8 cellular contexts compared by ENCODE assay signal in genomic region chrX:154412468-154412867, GRCh38. TPM values are rescaled to one million over a fixed set of nuclear protein-coding genes. Genes with fewer than 3 reads are reported as not detected.
DNase-seq lines count a peak whose midpoint lies in the region; ATAC-seq and TF ChIP-seq lines count a peak whose summit lies in the region.

No MANE protein-coding gene starts in this region.

- peaks cover 24% of the 10 kb centered on the region for H3K79me2 ChIP-seq in PC-3 (ENCODE audit: low read length)

- no peak for TF ChIP-seq CTCF in GM06990 (IDR thresholded peaks at IDR 0.05; ENCODE audit: insufficient read depth, low read length, poor library complexity, severe bottlenecking)
- TF ChIP-seq CTCF in PC-3 (conservative IDR thresholded peaks at IDR 0.05; ENCODE audit: low read depth, low read length), result no peak
- TF ChIP-seq CTCF in endodermal cell (conservative IDR thresholded peaks at IDR 0.05), result no peak

- intact Hi-C loops in PC-3 (cut with micrococcal nuclease), result no loop called here

- H3K4me3 ChIP-seq in GM06990 (replicated peaks; ENCODE audit: low read depth, low read length) (peak overlapping the region; percentile 75), PC-3 (ENCODE audit: low read length) (peak overlapping the region; percentile 89), endodermal cell (ENCODE audit: low read length) (peak overlapping the region; percentile 76), neuron (ENCODE audit: low read length) (peak overlapping the region; percentile 61)

- H3K9me3 ChIP-seq in PC-3 (ENCODE audit: low read length) (no peaks in the 10 kb centered on the region), endodermal cell (ENCODE audit: control insufficient read depth, low read length) (no peaks in the 10 kb centered on the region), neuron (ENCODE audit: low read length) (no peaks in the 10 kb centered on the region)

- peak overlapping the region; percentile 89 for H2AFZ ChIP-seq in PC-3 (ENCODE audit: low read length)
- no peak overlapping the region for H2AFZ ChIP-seq in neuron (ENCODE audit: low read depth, low read length)

- no peak overlapping the region for H3K27ac Mint-ChIP-seq in endodermal cell

- peaks cover 3% of the 10 kb centered on the region for H3K36me3 Mint-ChIP-seq in endodermal cell (ENCODE audit: low read depth)

- POLR2A ChIA-PET in PC-3 (lab: Charles Lee; ENCODE audit: unreplicated experiment), result interaction anchor here (0.6 to 1.0 kb wide), 2 partner anchors 39 to 283 kb away, joined by 3 to 4 read pairs; no protein-coding TSS in a partner anchor

- DNase-seq in GM06990 (ENCODE audit: extremely low read depth, insufficient read length), result no peak
- DNase-seq in PC-3, result peak; percentile 39
- DNase-seq in endodermal cell, result no peak
- DNase-seq in NCI-H510A treated with DMSO at 0.1 percent for 48 hours (lab: John Stamatoyannopoulos, UW), result no peak
- no peak for DNase-seq in SKM-1 treated with dmso at 0.1 percent for 144 hours (lab: John Stamatoyannopoulos, UW; ENCODE audit: unreplicated experiment)

- H4K20me1 ChIP-seq in PC-3 (ENCODE audit: low read length), result no peaks in the 10 kb centered on the region

- H3K4me2 ChIP-seq in PC-3 (ENCODE audit: low read length), result peak overlapping the region; percentile 94

- 83% methylated on average over 4 of the region's 4 CpGs; no CpG with 5 or more reads in 1 of the 2 experiments for WGBS in endodermal cell (ENCODE audit: insufficient coverage in 1 of 2, insufficient read length in 1 of 2), 2 experiments

- no TSS peak for BruUV-seq in PC-3 (replicated peaks; lab: Mats Ljungman, UMichigan)

- peak overlapping the region; percentile 45 for H3K27ac ChIP-seq in PC-3 (ENCODE audit: low read length)
- H3K27ac ChIP-seq in endodermal cell (ENCODE audit: low read depth, low read length), result no peak overlapping the region

- ATAC-seq in PC-3 (peak; percentile 20), GM21515 (IDR thresholded peaks at IDR 0.05; ENCODE audit: unreplicated experiment) (no peak), HG03565 (IDR thresholded peaks at IDR 0.05; ENCODE audit: unreplicated experiment) (no peak)

- peaks cover 51% of the 10 kb centered on the region for H3K9me3 Mint-ChIP-seq in endodermal cell

- no peaks in the 10 kb centered on the region; the same call in 1 of the 2 replicates for H3K36me3 ChIP-seq in GM06990 (ENCODE audit: control insufficient read depth, insufficient read depth, low read length)
- no peaks in the 10 kb centered on the region for H3K36me3 ChIP-seq in PC-3 (ENCODE audit: low read depth, low read length)
- no peaks in the 10 kb centered on the region for H3K36me3 ChIP-seq in endodermal cell (ENCODE audit: control insufficient read depth, insufficient read depth, low read length)
- no peaks in the 10 kb centered on the region for H3K36me3 ChIP-seq in neuron (ENCODE audit: insufficient read depth, low read length)

- H3K4me1 Mint-ChIP-seq in endodermal cell, result peaks cover 5% of the 10 kb centered on the region

- H3K4me1 ChIP-seq in PC-3 (ENCODE audit: insufficient read depth, low read length) (peaks cover 26% of the 10 kb centered on the region), endodermal cell (ENCODE audit: control insufficient read depth, insufficient read depth, low read length) (no peaks in the 10 kb centered on the region), neuron (ENCODE audit: insufficient read depth, low read length) (no peaks in the 10 kb centered on the region)

- no peaks in the 10 kb centered on the region for H3F3A ChIP-seq in PC-3 (ENCODE audit: low read length, unreplicated experiment)

- peak overlapping the region; percentile 70 for H3K4me3 Mint-ChIP-seq in endodermal cell

- no peaks in the 10 kb centered on the region for H3K27me3 ChIP-seq in GM06990 (replicated peaks; ENCODE audit: control insufficient read depth, insufficient read depth, low read length)
- no peaks in the 10 kb centered on the region for H3K27me3 ChIP-seq in PC-3 (ENCODE audit: low read length)
- H3K27me3 ChIP-seq in endodermal cell (ENCODE audit: control insufficient read depth, insufficient read depth, low read length, poor library complexity, severe bottlenecking), result no peaks in the 10 kb centered on the region
- no peaks in the 10 kb centered on the region for H3K27me3 ChIP-seq in neuron (ENCODE audit: insufficient read depth, low read length)

- peak overlapping the region; percentile 87 for H3K9ac ChIP-seq in PC-3 (ENCODE audit: low read length)
- H3K9ac ChIP-seq in endodermal cell (ENCODE audit: extremely low read depth, low read length, poor library complexity, severe bottlenecking), result no peak overlapping the region

- CTCF ChIA-PET in PC-3 (lab: Charles Lee), result interaction anchor here (1.0 kb wide), 1 partner anchor 39 kb away, joined by 3 read pairs; no protein-coding TSS in a partner anchor

- H3K9me2 ChIP-seq in PC-3 (replicated peaks; ENCODE audit: low read length), result no peaks in the 10 kb centered on the region

- peaks cover 1% of the 10 kb centered on the region for H3K27me3 Mint-ChIP-seq in endodermal cell (ENCODE audit: insufficient read depth)

RNA-seq across cellular contexts. Expression of gene TAFAZZIN, which starts 1.1 kb away (rescaled TPM):
- total RNA-seq in PC-3 (2014; rRNA removed) (39.4 and 41.5 TPM in 2 replicates), endodermal cell (10 to 100 TPM; 32.9 to 62.9 TPM)
- 40.6 TPM for polyA plus RNA-seq in endodermal cell (2013, experiment 1 of 2)
- polyA plus RNA-seq in endodermal cell (2013, experiment 2 of 2), result 39.8 TPM

RNA-seq across cellular contexts. Expression of gene DNASE1L1, which starts 3.4 kb away (rescaled TPM):
- total RNA-seq in PC-3 (2014; rRNA removed), result 29.8 TPM in 2 replicates
- total RNA-seq in endodermal cell, result 10 to 100 TPM; 13.8 to 17.0 TPM
- polyA plus RNA-seq in endodermal cell (2013, experiment 1 of 2), result 13.1 TPM
- 10.9 TPM for polyA plus RNA-seq in endodermal cell (2013, experiment 2 of 2)

RNA-seq across cellular contexts. Expression of gene RPL10, which starts 14.3 kb away (rescaled TPM):
- total RNA-seq in PC-3 (2014; rRNA removed) (2,879 and 3,401 TPM in 2 replicates), endodermal cell (1,000 to 10,000 TPM; 2,142 to 2,551 TPM)
- 2,954 TPM for polyA plus RNA-seq in endodermal cell (2013, experiment 1 of 2)
- 2,652 TPM for polyA plus RNA-seq in endodermal cell (2013, experiment 2 of 2)

RNA-seq across cellular contexts. Expression of gene ATP6AP1, which starts 16.0 kb away (rescaled TPM):
- total RNA-seq in PC-3 (2014; rRNA removed) (68.7 and 94.0 TPM in 2 replicates), endodermal cell (10 to 100 TPM; 61.6 to 66.8 TPM)
- polyA plus RNA-seq in endodermal cell (2013, experiment 1 of 2), result 92.5 TPM
- 84.1 TPM for polyA plus RNA-seq in endodermal cell (2013, experiment 2 of 2)

RNA-seq across cellular contexts. Expression of gene GDI1, which starts 24.5 kb away (rescaled TPM):
- total RNA-seq in PC-3 (2014; rRNA removed) (96.1 and 97.1 TPM in 2 replicates), endodermal cell (100 to 1,000 TPM; 143 to 179 TPM)
- polyA plus RNA-seq in endodermal cell (2013, experiment 1 of 2), result 302 TPM
- polyA plus RNA-seq in endodermal cell (2013, experiment 2 of 2), result 251 TPM
